ENCODE assay signal across 26 cellular contexts in the genomic region with DNA sequence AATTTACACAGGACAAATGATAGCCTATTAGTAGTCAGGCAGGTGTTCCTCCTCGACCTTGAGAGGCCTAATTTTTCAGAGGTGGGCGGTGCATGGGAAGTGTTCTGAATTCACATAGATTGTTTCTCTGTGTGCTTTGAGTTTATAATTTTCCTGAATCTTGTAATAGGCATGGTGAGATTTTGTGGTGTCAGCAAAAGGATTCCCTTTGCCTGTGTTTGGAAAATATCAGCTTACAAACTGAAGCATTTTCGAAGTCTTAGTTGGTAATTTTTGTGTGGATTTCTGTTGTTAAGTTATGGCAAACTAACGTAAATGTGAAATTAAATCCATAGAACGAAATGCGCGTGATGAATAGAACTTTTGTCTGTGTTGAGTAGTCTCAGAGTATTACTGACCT.
DNase-seq lines count a peak whose midpoint lies in the region; ATAC-seq and TF ChIP-seq lines count a peak whose summit lies in the region.
"Had no signal": no experiment of that assay in that cellular context is flagged by ENCODE, and none has a peak within 500 bp of the region (broad histone marks: within the 10 kb centered on the region; RNA-seq: fewer than 3 reads in every experiment).

No MANE protein-coding gene starts in this region.

- TF ChIP-seq EP300 in suprapubic skin (IDR thresholded peaks at IDR 0.05), result no peak

- no peaks in the 10 kb centered on the region for H3K36me3 Mint-ChIP-seq in nephron (ENCODE audit: low read depth)

- H3K36me3 ChIP-seq in suprapubic skin, result no peaks in the 10 kb centered on the region
- H3K36me3 ChIP-seq: BE2C, MG63, WERI-Rb-1 had no signal

- no peak overlapping the region for H3K4me3 Mint-ChIP-seq in nephron
- H3K4me3 Mint-ChIP-seq: activated T-cell treated with anti-CD3 and anti-CD28 coated beads, Interleukin-2, amount 50 U/mL, for 4 hours; nephron progenitor cell; stimulated activated naive CD8-positive, alpha-beta T cell treated with anti-CD3 and anti-CD28 coated beads, Interleukin-15, Interleukin-2, amounts not matched to agents 100 ng/mL and 50 ng/mL, for 24 hours; T-helper 2 cell treated with Interferon-gamma antibody and Interleukin-4, amounts not matched to agents 5 μg/mL and 100 μg/mL, for 36 hours had no signal

- H3K27me3 Mint-ChIP-seq in nephron (ENCODE audit: low read depth), result no peaks in the 10 kb centered on the region
- H3K27me3 Mint-ChIP-seq: stimulated activated naive CD8-positive, alpha-beta T cell treated with anti-CD3 and anti-CD28 coated beads, Interleukin-15, Interleukin-2, amounts not matched to agents 100 ng/mL and 50 ng/mL, for 24 hours had no signal

- H3K27ac ChIP-seq in suprapubic skin, result no peak overlapping the region
- H3K27ac ChIP-seq: coronary artery, skin epidermis, WERI-Rb-1 had no signal

- H3K27me3 ChIP-seq in suprapubic skin, result no peaks in the 10 kb centered on the region
- H3K27me3 ChIP-seq: BE2C, MG63 had no signal

- WGBS in suprapubic skin, result 84% methylated on average over 7 of the region's 7 CpGs

- peak overlapping the region; percentile 68 to 81 (median 76) for H3K27ac Mint-ChIP-seq in nephron
- H3K27ac Mint-ChIP-seq: nephron progenitor cell; stimulated activated naive CD8-positive, alpha-beta T cell treated with anti-CD3 and anti-CD28 coated beads, Interleukin-15, Interleukin-2, amounts not matched to agents 100 ng/mL and 50 ng/mL, for 24 hours; T-helper 2 cell treated with Interferon-gamma antibody and Interleukin-4, amounts not matched to agents 5 μg/mL and 100 μg/mL, for 36 hours had no signal

- no peak for ATAC-seq in HG03139 (IDR thresholded peaks at IDR 0.05; ENCODE audit: unreplicated experiment)
- ATAC-seq: activated T-cell treated with anti-CD3 and anti-CD28 coated beads, Interleukin-2, amount 50 U/mL, for 4 hours; PC-3; Right ventricle myocardium inferior had no signal

- peak; percentile 12 for DNase-seq in NCI-H2196 treated with DMSO at 0.1 percent for 48 hours (lab: John Stamatoyannopoulos, UW; ENCODE audit: unreplicated experiment)
- no peak for DNase-seq in NCI-H2196 (lab: John Stamatoyannopoulos, UW; ENCODE audit: unreplicated experiment)
- DNase-seq in NCI-H2029 treated with DMSO at 0.1 percent for 48 hours (lab: John Stamatoyannopoulos, UW), result peak; percentile 24
- peak; percentile 53 for DNase-seq in NCI-H510A (lab: John Stamatoyannopoulos, UW)
- DNase-seq in head of caudate nucleus, result no peak
- DNase-seq in suprapubic skin (ENCODE audit: low spot score in 2 of 2), result no peak
- DNase-seq: activated CD4-positive, alpha-beta T cell treated with anti-CD3 and anti-CD28 coated beads for 48 hours; activated gamma-delta T cell treated with Interleukin-2 at 50 U/mL for 16 hours; activated T-cell treated with anti-CD3 and anti-CD28 coated beads, Interleukin-2, amount 50 U/mL, for 4 hours; BE2C; effector memory CD4-positive, alpha-beta T cell; erythroblast; KG1; MG63; NCI-H1694; nephron progenitor cell; NK-92 treated with Interleukin-12 subunit alpha and Interleukin-12 subunit beta, amount 100 ng/mL, for 24 hours; PC-3; WERI-Rb-1 had no signal

- no peak for TF ChIP-seq CTCF in nephron (IDR thresholded peaks at IDR 0.05; ENCODE audit: unreplicated experiment in 3 of 3)
- no peak for TF ChIP-seq CTCF in suprapubic skin (IDR thresholded peaks at IDR 0.05)

- H3K4me1 ChIP-seq in suprapubic skin, result no peaks in the 10 kb centered on the region
- H3K4me1 ChIP-seq: BE2C had no signal

- peaks cover 6% of the 10 kb centered on the region for H3K4me1 Mint-ChIP-seq in nephron
- H3K4me1 Mint-ChIP-seq: nephron progenitor cell had no signal

- peaks cover 11% of the 10 kb centered on the region for H3K9me3 Mint-ChIP-seq in nephron
- H3K9me3 Mint-ChIP-seq: activated T-cell treated with anti-CD3 and anti-CD28 coated beads, Interleukin-2, amount 50 U/mL, for 4 hours; T-helper 2 cell treated with Interferon-gamma antibody and Interleukin-4, amounts not matched to agents 5 μg/mL and 100 μg/mL, for 36 hours had no signal

- TF ChIP-seq POLR2A in suprapubic skin (IDR thresholded peaks at IDR 0.05), result no peak

- H3K9me3 ChIP-seq in suprapubic skin, result no peaks in the 10 kb centered on the region
- H3K9me3 ChIP-seq: BE2C, MG63 had no signal

- intact Hi-C loops in head of caudate nucleus (cut with DNase I), result no loop called here

- no peak overlapping the region for H3K4me3 ChIP-seq in suprapubic skin
- H3K4me3 ChIP-seq: coronary artery, MG63, skin epidermis had no signal

Comparison
In these comparisons a context has a peak if more than half of its experiments do, and no peak if none do; other contexts are left out.
1. DNase-seq: peak in NCI-H2196 treated with DMSO at 0.1 percent for 48 hours (single experiment), NCI-H2029 treated with DMSO at 0.1 percent for 48 hours (single experiment) and NCI-H510A (single experiment); none in NCI-H2196 (single experiment), head of caudate nucleus (0 of 42) and suprapubic skin (0 of 2).